In genomic region chr17:17029938-17030337, GRCh38 we compare ENCODE assay signal across 25 cellular contexts. TPM values are rescaled to one million over a fixed set of nuclear protein-coding genes. Genes with fewer than 3 reads are reported as not detected.
DNase-seq lines count a peak whose midpoint lies in the region; ATAC-seq and TF ChIP-seq lines count a peak whose summit lies in the region.
"Had no signal": no experiment of that assay in that cellular context is flagged by ENCODE, and none has a peak within 500 bp of the region (broad histone marks: within the 10 kb centered on the region; RNA-seq: fewer than 3 reads in every experiment).

No MANE protein-coding gene starts in this region.

- peaks cover 19% of the 10 kb centered on the region for H3K4me1 Mint-ChIP-seq in memory B cell
- H3K4me1 Mint-ChIP-seq in progenitor cell of endocrine pancreas (ENCODE audit: low read depth): peaks cover 20% of the 10 kb centered on the region

- ATAC-seq in memory B cell (ENCODE audit: low read depth) (no peak), GM21723 (IDR thresholded peaks at IDR 0.05; ENCODE audit: unreplicated experiment) (no peak)
- ATAC-seq: left lung, right cardiac atrium had no signal

- H3K27ac ChIP-seq in WERI-Rb-1: peak overlapping the region; percentile 89
- no peak overlapping the region for H3K27ac ChIP-seq in caudate nucleus (ENCODE audit: low read depth, low read length)
- H3K27ac ChIP-seq: HL-60, left lung, transverse colon had no signal

- H3K9me3 Mint-ChIP-seq in memory B cell (no peaks in the 10 kb centered on the region), progenitor cell of endocrine pancreas (ENCODE audit: low read depth) (no peaks in the 10 kb centered on the region)
- H3K9me3 Mint-ChIP-seq: IgD-negative memory B cell; T-helper 1 cell treated with Interleukin-12 subunit alpha and Interleukin-12 subunit beta and Interleukin-4 antibody, amounts not matched to agents 30 μg/mL and 1 μg/mL, for 36 hours had no signal

- H3K27me3 Mint-ChIP-seq in memory B cell: peaks cover 13% of the 10 kb centered on the region
- no peaks in the 10 kb centered on the region for H3K27me3 Mint-ChIP-seq in progenitor cell of endocrine pancreas
- H3K27me3 Mint-ChIP-seq: activated naive CD8-positive, alpha-beta T cell had no signal

- H3K4me3 ChIP-seq in WERI-Rb-1 (ENCODE audit: low read depth, low read length): no peak overlapping the region
- H3K4me3 ChIP-seq: ascending aorta, left lung, transverse colon had no signal

- H3K36me3 ChIP-seq in WERI-Rb-1: no peaks in the 10 kb centered on the region
- H3K36me3 ChIP-seq: ascending aorta, left lung, transverse colon had no signal

- H3K9me3 ChIP-seq in WERI-Rb-1 (ENCODE audit: severe bottlenecking): no peaks in the 10 kb centered on the region
- H3K9me3 ChIP-seq: ascending aorta, left lung, transverse colon had no signal

- no peaks in the 10 kb centered on the region for H3K27me3 ChIP-seq in WERI-Rb-1 (ENCODE audit: insufficient read depth, low read depth, severe bottlenecking)
- H3K27me3 ChIP-seq: ascending aorta, left lung, transverse colon had no signal

- peak; percentile 25 to 62 for DNase-seq in SHP77 (lab: John Stamatoyannopoulos, UW)
- DNase-seq in SHP77 treated with DMSO at 0.1 percent for 48 hours (lab: John Stamatoyannopoulos, UW): no peak
- DNase-seq in WERI-Rb-1: peak; percentile 85
- DNase-seq in memory B cell (ENCODE audit: low spot score in 2 of 2): no peak
- no peak for DNase-seq in progenitor cell of endocrine pancreas (ENCODE audit: low spot score, unreplicated experiment)
- DNase-seq in caudate nucleus (lab: John Stamatoyannopoulos, UW): no peak
- no peak for DNase-seq in activated CD4-positive, CD25-positive, alpha-beta regulatory T cell treated with anti-CD3 and anti-CD28 coated beads, Interleukin-2, amount 50 U/mL, for 72 hours
- DNase-seq: 8988T; activated CD4-positive, alpha-beta T cell treated with anti-CD3 and anti-CD28 coated beads, Interleukin-2, amount 50 U/mL, for 1 hour; NCI-H1417 treated with DMSO at 0.1 percent for 48 hours; NCI-H69; Right ventricle myocardium superior; transverse colon had no signal

- TF ChIP-seq CTCF in WERI-Rb-1 (IDR thresholded peaks at IDR 0.05; ENCODE audit: low read depth, low read length): peak; percentile 60
- no peak for TF ChIP-seq CTCF in progenitor cell of endocrine pancreas (IDR thresholded peaks at IDR 0.05; ENCODE audit: unreplicated experiment)

- H3K27ac Mint-ChIP-seq in memory B cell (peak overlapping the region; percentile 45), progenitor cell of endocrine pancreas (peak overlapping the region; percentile 78)
- H3K27ac Mint-ChIP-seq: activated naive CD8-positive, alpha-beta T cell; T-helper 1 cell treated with Interleukin-12 subunit alpha and Interleukin-12 subunit beta and Interleukin-4 antibody, amounts not matched to agents 30 μg/mL and 1 μg/mL, for 36 hours had no signal

- H3K4me3 Mint-ChIP-seq in memory B cell (no peak overlapping the region), progenitor cell of endocrine pancreas (ENCODE audit: low read depth) (no peak overlapping the region)
- H3K4me3 Mint-ChIP-seq: activated naive CD8-positive, alpha-beta T cell; T-helper 1 cell treated with Interleukin-12 subunit alpha and Interleukin-12 subunit beta and Interleukin-4 antibody, amounts not matched to agents 30 μg/mL and 1 μg/mL, for 36 hours had no signal

- H3K36me3 Mint-ChIP-seq in memory B cell (no peaks in the 10 kb centered on the region), progenitor cell of endocrine pancreas (ENCODE audit: insufficient read depth) (no peaks in the 10 kb centered on the region)
- H3K36me3 Mint-ChIP-seq: activated naive CD8-positive, alpha-beta T cell had no signal

RNA-seq across cellular contexts. Expression of gene MPRIP, which starts 12.3 kb away (rescaled TPM):
- 180 and 195 TPM in 2 replicates for total RNA-seq in progenitor cell of endocrine pancreas

RNA-seq across cellular contexts. Expression of gene TNFRSF13B, which starts 58.0 kb away (rescaled TPM):
- not detected in 2 replicates for total RNA-seq in progenitor cell of endocrine pancreas
- total RNA-seq: ascending aorta, epithelial cell of proximal tubule, fibroblast of villous mesenchyme, M059J, osteocyte, right cardiac atrium, Right ventricle myocardium superior had no signal

Comparison
In these comparisons a context has a peak if more than half of its experiments do, and no peak if none do; other contexts are left out.
1. DNase-seq: peak in SHP77 (2 of 2) and WERI-Rb-1 (single experiment); none in SHP77 treated with DMSO at 0.1 percent for 48 hours (single experiment), memory B cell (0 of 2), progenitor cell of endocrine pancreas (single experiment), caudate nucleus (0 of 61) and activated CD4-positive, CD25-positive, alpha-beta regulatory T cell treated with anti-CD3 and anti-CD28 coated beads, Interleukin-2, amount 50 U/mL, for 72 hours (single experiment).